In the genomic region with DNA sequence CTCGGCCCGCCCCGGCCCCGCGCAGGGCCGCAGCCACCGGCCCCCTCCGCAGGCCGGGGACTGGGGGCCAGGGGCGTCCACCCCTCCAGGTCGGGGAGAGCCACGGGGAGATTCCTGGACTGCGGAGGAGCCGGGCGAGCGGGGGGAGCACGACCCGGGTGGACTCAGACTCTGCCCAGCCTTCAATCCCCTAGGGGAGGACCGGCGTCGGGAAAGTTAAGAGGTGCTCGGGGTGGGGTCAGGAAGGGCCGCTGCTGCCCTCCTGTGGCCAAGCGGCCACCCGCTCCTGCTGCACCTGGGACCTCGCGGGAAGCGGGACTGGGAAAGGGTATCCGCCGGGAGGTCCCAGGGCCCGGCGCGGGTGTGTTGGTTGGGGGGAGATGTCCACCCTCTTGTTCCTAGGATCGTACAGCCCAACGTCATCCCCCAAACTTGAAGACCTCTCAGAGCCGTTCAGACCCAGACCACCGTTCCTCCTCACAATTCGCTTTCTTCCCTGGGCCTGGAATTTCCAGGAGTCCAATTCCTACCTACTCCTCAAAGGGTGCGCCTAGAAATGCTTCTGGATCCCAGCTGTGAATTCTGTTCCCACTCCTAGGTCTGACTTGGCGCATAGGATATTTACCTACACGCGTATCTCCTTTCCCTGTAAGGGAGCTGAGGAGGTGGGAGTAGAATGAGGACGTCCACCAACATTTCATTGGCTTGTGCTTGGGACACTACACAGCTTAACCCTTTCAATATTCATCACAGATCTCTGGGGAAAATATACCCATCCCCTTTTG, we compare ENCODE assay signal across 1 cellular context.
TF ChIP-seq lines count a peak whose summit lies in the region.

No MANE protein-coding gene starts in this region.

TF ChIP-seq in HEK293, 187 proteins besides CTCF, POLR2A, EP300 and RAD21 (continued from another document):
- TF ChIP-seq, protein P1, sequence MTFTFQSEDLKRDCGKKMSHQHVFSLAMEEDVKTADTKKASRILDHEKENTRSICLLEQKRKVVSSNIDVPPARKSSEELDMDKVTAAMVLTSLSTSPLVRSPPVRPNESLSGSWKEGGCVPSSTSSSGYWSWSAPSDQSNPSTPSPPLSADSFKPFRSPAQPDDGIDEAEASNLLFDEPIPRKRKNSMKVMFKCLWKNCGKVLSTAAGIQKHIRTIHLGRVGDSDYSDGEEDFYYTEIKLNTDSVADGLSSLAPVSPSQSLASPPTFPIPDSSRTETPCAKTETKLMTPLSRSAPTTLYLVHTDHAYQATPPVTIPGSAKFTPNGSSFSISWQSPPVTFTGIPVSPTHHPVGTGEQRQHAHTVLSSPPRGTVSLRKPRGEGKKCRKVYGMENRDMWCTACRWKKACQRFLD (tag by site-specific recombination; IDR thresholded peaks at IDR 0.05), result no peak
- TF ChIP-seq ZBTB21 (tag by site-specific recombination; IDR thresholded peaks at IDR 0.05) (peak; percentile 55; the same call in 1 of the 2 replicates), ZNF785 (tag by site-specific recombination; IDR thresholded peaks at IDR 0.05) (no peak), ZNF138 (tag by site-specific recombination; IDR thresholded peaks at IDR 0.05; ENCODE audit: borderline replicate concordance) (no peak), ZNF211 (tag by site-specific recombination; IDR thresholded peaks at IDR 0.05; ENCODE audit: low read depth) (no peak), ZNF366 (tag by site-specific recombination; conservative IDR thresholded peaks at IDR 0.05) (no peak), SP7 (tag by site-specific recombination; IDR thresholded peaks at IDR 0.05) (peak; percentile 45; the same call in 1 of the 2 replicates), ZNF274 (IDR thresholded peaks at IDR 0.05; ENCODE audit: low read length) (no peak), ZNF274 (tag by site-specific recombination; IDR thresholded peaks at IDR 0.05; ENCODE audit: borderline replicate concordance) (no peak)
- TF ChIP-seq, protein P2, sequence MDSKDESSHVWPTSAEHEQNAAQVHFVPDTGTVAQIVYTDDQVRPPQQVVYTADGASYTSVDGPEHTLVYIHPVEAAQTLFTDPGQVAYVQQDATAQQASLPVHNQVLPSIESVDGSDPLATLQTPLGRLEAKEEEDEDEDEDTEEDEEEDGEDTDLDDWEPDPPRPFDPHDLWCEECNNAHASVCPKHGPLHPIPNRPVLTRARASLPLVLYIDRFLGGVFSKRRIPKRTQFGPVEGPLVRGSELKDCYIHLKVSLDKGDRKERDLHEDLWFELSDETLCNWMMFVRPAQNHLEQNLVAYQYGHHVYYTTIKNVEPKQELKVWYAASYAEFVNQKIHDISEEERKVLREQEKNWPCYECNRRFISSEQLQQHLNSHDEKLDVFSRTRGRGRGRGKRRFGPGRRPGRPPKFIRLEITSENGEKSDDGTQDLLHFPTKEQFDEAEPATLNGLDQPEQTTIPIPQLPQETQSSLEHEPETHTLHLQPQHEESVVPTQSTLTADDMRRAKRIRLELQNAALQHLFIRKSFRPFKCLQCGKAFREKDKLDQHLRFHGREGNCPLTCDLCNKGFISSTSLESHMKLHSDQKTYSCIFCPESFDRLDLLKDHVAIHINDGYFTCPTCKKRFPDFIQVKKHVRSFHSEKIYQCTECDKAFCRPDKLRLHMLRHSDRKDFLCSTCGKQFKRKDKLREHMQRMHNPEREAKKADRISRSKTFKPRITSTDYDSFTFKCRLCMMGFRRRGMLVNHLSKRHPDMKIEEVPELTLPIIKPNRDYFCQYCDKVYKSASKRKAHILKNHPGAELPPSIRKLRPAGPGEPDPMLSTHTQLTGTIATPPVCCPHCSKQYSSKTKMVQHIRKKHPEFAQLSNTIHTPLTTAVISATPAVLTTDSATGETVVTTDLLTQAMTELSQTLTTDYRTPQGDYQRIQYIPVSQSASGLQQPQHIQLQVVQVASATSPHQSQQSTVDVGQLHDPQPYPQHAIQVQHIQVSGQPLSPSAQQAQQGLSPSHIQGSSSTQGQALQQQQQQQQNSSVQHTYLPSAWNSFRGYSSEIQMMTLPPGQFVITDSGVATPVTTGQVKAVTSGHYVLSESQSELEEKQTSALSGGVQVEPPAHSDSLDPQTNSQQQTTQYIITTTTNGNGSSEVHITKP (tag by site-specific recombination; IDR thresholded peaks at IDR 0.05), result peak; percentile 96
- TF ChIP-seq, protein P3, sequence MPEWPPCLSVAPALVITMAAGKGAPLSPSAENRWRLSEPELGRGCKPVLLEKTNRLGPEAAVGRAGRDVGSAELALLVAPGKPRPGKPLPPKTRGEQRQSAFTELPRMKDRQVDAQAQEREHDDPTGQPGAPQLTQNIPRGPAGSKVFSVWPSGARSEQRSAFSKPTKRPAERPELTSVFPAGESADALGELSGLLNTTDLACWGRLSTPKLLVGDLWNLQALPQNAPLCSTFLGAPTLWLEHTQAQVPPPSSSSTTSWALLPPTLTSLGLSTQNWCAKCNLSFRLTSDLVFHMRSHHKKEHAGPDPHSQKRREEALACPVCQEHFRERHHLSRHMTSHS (tag by site-specific recombination; IDR thresholded peaks at IDR 0.05), result no peak
- TF ChIP-seq, protein P4, sequence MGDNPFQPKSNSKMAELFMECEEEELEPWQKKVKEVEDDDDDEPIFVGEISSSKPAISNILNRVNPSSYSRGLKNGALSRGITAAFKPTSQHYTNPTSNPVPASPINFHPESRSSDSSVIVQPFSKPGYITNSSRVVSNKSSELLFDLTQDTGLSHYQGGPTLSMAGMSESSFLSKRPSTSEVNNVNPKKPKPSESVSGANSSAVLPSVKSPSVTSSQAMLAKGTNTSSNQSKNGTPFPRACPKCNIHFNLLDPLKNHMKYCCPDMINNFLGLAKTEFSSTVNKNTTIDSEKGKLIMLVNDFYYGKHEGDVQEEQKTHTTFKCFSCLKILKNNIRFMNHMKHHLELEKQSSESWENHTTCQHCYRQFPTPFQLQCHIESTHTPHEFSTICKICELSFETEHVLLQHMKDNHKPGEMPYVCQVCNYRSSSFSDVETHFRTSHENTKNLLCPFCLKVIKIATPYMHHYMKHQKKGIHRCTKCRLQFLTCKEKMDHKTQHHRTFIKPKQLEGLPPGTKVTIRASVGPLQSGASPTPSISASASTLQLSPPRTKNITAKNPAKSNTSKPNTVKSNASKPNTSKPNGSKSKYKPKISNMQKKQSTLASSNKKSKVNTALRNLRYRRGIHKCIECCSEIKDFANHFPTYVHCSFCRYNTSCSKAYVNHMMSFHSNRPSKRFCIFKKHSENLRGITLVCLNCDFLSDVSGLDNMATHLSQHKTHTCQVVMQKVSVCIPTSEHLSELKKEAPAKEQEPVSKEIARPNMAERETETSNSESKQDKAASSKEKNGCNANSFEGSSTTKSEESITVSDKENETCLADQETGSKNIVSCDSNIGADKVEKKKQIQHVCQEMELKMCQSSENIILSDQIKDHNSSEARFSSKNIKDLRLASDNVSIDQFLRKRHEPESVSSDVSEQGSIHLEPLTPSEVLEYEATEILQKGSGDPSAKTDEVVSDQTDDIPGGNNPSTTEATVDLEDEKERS (tag by site-specific recombination; IDR thresholded peaks at IDR 0.05), result no peak
